Comparison of ENCODE assay signal across 13 cellular contexts in genomic region chr7:22842383-22842903, GRCh38. TPM values are rescaled to one million over a fixed set of nuclear protein-coding genes. Genes with fewer than 3 reads are reported as not detected.
A peak's percentile ranks its signal among the peaks of the same experiment; 100 is the strongest.
DNase-seq lines count a peak whose midpoint lies in the region; ATAC-seq and TF ChIP-seq lines count a peak whose summit lies in the region.
"Had no signal": no experiment of that assay in that cellular context is flagged by ENCODE, and none has a peak within 500 bp of the region (broad histone marks: within the 10 kb centered on the region; RNA-seq: fewer than 3 reads in every experiment).

No MANE protein-coding gene starts in this region.

- H3K4me1 Mint-ChIP-seq in MCF 10A (ENCODE audit: insufficient read depth, unreplicated experiment) (no peaks in the 10 kb centered on the region), endothelial cell (ENCODE audit: unreplicated experiment) (peaks cover 22% of the 10 kb centered on the region), nephron (peaks cover 16% of the 10 kb centered on the region)

- BruUV-seq in MCF 10A (replicated peaks; lab: Mats Ljungman, UMichigan), result no TSS peak

- TF ChIP-seq EP300 in transverse colon (IDR thresholded peaks at IDR 0.05; ENCODE audit: low read depth), result no peak

- in situ Hi-C loops in transverse colon (cut with MboI; ENCODE audit: low pct_ligation_motif_present in 1 of 4, low pct_unique_long_range_greater_than_20kb in 1 of 4, low sequenced_read_pairs in 3 of 4), result loop anchor here in 1 of 4 donors (25.0 kb wide), 1 partner anchor 170 kb away; the partner anchor contains the start of gene HYCC1

- POLR2A ChIA-PET in MCF 10A (lab: Yijun Ruan, JAX), result no interaction called here

- DNase-seq in breast epithelium (ENCODE audit: low spot score in 2 of 2), result peak in 1 of 2 donors; percentile 79
- no peak for DNase-seq in MCF 10A (ENCODE audit: unreplicated experiment)
- no peak for DNase-seq in endothelial cell (ENCODE audit: low spot score)
- DNase-seq in transverse colon, result no peak
- no peak for DNase-seq in RPMI8226
- DNase-seq in activated naive CD4-positive, alpha-beta T cell treated with Interleukin-2 at 50 U/mL for 16 hours, result no peak
- DNase-seq: naive thymus-derived CD4-positive, alpha-beta T cell; NCI-H1436 treated with DMSO at 0.1 percent for 48 hours; OCI-M1 had no signal

- TF ChIP-seq CTCF in breast epithelium (IDR thresholded peaks at IDR 0.05) (no peak), MCF 10A (IDR thresholded peaks at IDR 0.05; ENCODE audit: unreplicated experiment) (no peak), endothelial cell (IDR thresholded peaks at IDR 0.05; ENCODE audit: unreplicated experiment) (no peak), nephron (IDR thresholded peaks at IDR 0.05; ENCODE audit: unreplicated experiment in 3 of 3) (no peak), transverse colon (IDR thresholded peaks at IDR 0.05) (no peak)

- H3K36me3 Mint-ChIP-seq in MCF 10A (ENCODE audit: insufficient read depth, unreplicated experiment) (no peaks in the 10 kb centered on the region), endothelial cell (ENCODE audit: low read depth, unreplicated experiment) (peaks cover 3% of the 10 kb centered on the region), nephron (ENCODE audit: low read depth) (no peaks in the 10 kb centered on the region)
- H3K36me3 Mint-ChIP-seq: naive thymus-derived CD4-positive, alpha-beta T cell had no signal

- H3K27ac Mint-ChIP-seq in MCF 10A (ENCODE audit: low read depth, unreplicated experiment), result no peak overlapping the region
- H3K27ac Mint-ChIP-seq in endothelial cell (ENCODE audit: unreplicated experiment), result peak overlapping the region; percentile 96
- H3K27ac Mint-ChIP-seq in nephron, result peak overlapping the region; percentile 23 to 73 (median 65)
- H3K27ac Mint-ChIP-seq: naive thymus-derived CD4-positive, alpha-beta T cell; stimulated activated naive CD8-positive, alpha-beta T cell treated with anti-CD3 and anti-CD28 coated beads, Interleukin-15, Interleukin-2, amounts not matched to agents 100 ng/mL and 50 ng/mL, for 24 hours had no signal

- no peak for TF ChIP-seq POLR2A in breast epithelium (IDR thresholded peaks at IDR 0.05)
- no peak for TF ChIP-seq POLR2A in transverse colon (IDR thresholded peaks at IDR 0.05)

- ATAC-seq in GM21390 (IDR thresholded peaks at IDR 0.05; ENCODE audit: unreplicated experiment), result no peak
- ATAC-seq: A549; naive thymus-derived CD4-positive, alpha-beta T cell had no signal

- CTCF ChIA-PET in MCF 10A (lab: Yijun Ruan, JAX), result interaction anchor here (0.7 to 1.3 kb wide), 2 partner anchors 60 to 704 kb away, joined by 3 read pairs; no protein-coding TSS in a partner anchor

- H3K4me1 ChIP-seq in breast epithelium (no peaks in the 10 kb centered on the region), transverse colon (no peaks in the 10 kb centered on the region)
- H3K4me1 ChIP-seq: A549 had no signal

- H3K27me3 Mint-ChIP-seq in MCF 10A (ENCODE audit: insufficient read depth, unreplicated experiment) (no peaks in the 10 kb centered on the region), endothelial cell (ENCODE audit: unreplicated experiment) (no peaks in the 10 kb centered on the region), nephron (ENCODE audit: low read depth) (peaks cover 11% of the 10 kb centered on the region)

- H3K27me3 ChIP-seq in breast epithelium, result no peaks in the 10 kb centered on the region
- H3K27me3 ChIP-seq in transverse colon, result no peaks in the 10 kb centered on the region

- H3K9me3 ChIP-seq in breast epithelium (no peaks in the 10 kb centered on the region), transverse colon (no peaks in the 10 kb centered on the region)
- H3K9me3 ChIP-seq: A549 had no signal

- H3K9me3 Mint-ChIP-seq in MCF 10A (ENCODE audit: unreplicated experiment) (no peaks in the 10 kb centered on the region), endothelial cell (ENCODE audit: unreplicated experiment) (no peaks in the 10 kb centered on the region), nephron (peaks cover 7% of the 10 kb centered on the region)
- H3K9me3 Mint-ChIP-seq: naive thymus-derived CD4-positive, alpha-beta T cell; stimulated activated naive CD8-positive, alpha-beta T cell treated with anti-CD3 and anti-CD28 coated beads, Interleukin-15, Interleukin-2, amounts not matched to agents 100 ng/mL and 50 ng/mL, for 24 hours had no signal

- H3K4me3 ChIP-seq in breast epithelium, result peak overlapping the region in 1 of 3 donors; percentile 35
- no peak overlapping the region for H3K4me3 ChIP-seq in transverse colon
- H3K4me3 ChIP-seq: A549 had no signal

- H3K4me3 Mint-ChIP-seq in MCF 10A (ENCODE audit: unreplicated experiment) (no peak overlapping the region), endothelial cell (ENCODE audit: unreplicated experiment) (no peak overlapping the region), nephron (no peak overlapping the region)
- H3K4me3 Mint-ChIP-seq: naive thymus-derived CD4-positive, alpha-beta T cell; stimulated activated naive CD8-positive, alpha-beta T cell treated with anti-CD3 and anti-CD28 coated beads, Interleukin-15, Interleukin-2, amounts not matched to agents 100 ng/mL and 50 ng/mL, for 24 hours had no signal

- WGBS in transverse colon (ENCODE audit: low coverage in 1 of 2), 2 donors, result 65 to 67% methylated on average over 6 of the region's 6 CpGs

- intact Hi-C loops in breast epithelium (cut with DNase I; ENCODE audit: low total_unique reads) (no loop called here), MCF 10A (cut with micrococcal nuclease) (no loop called here), transverse colon (cut with DNase I; ENCODE audit: low total_unique reads) (no loop called here)

- peak overlapping the region; percentile 80 to 95 for H3K27ac ChIP-seq in breast epithelium
- H3K27ac ChIP-seq in transverse colon, result peak overlapping the region in 3 of 4 donors; percentile 37 to 66 (median 47)
- H3K27ac ChIP-seq: A549 had no signal

- no peaks in the 10 kb centered on the region for H3K36me3 ChIP-seq in breast epithelium
- no peaks in the 10 kb centered on the region for H3K36me3 ChIP-seq in transverse colon

RNA-seq across cellular contexts. Expression of gene TOMM7, which starts 19.8 kb away (rescaled TPM):
- 100 to 1,000 TPM; 191 to 304 (median 210) TPM for total RNA-seq in breast epithelium
- total RNA-seq in MCF 10A (2022), result 376 and 409 TPM in 2 replicates
- 191 TPM for total RNA-seq in endothelial cell (ENCODE audit: unreplicated experiment)
- total RNA-seq in transverse colon, result 1,000 to 10,000 TPM in 1 of 4 donors, 100 to 1,000 TPM in 2, 10 to 100 TPM in 1; 14.5 to 1,156 (median 144) TPM
